In genomic region chr19:10508707-10509106, GRCh38 we compare ENCODE assay signal across 14 cellular contexts. TPM values are rescaled to one million over a fixed set of nuclear protein-coding genes. Genes with fewer than 3 reads are reported as not detected.
DNase-seq lines count a peak whose midpoint lies in the region; ATAC-seq and TF ChIP-seq lines count a peak whose summit lies in the region.
"Had no signal": no experiment of that assay in that cellular context is flagged by ENCODE, and none has a peak within 500 bp of the region (broad histone marks: within the 10 kb centered on the region; RNA-seq: fewer than 3 reads in every experiment).

No MANE protein-coding gene starts in this region.

- no peak overlapping the region for H3K4me3 Mint-ChIP-seq in activated CD4-positive, alpha-beta T cell treated with anti-CD3 and anti-CD28 coated beads, Interleukin-2, amount 10 ng/mL, durations not matched to agents 24 days and 14 days
- H3K4me3 Mint-ChIP-seq in activated T-cell treated with anti-CD3 and anti-CD28 coated beads, Interleukin-2, amount 50 U/mL, for 4 hours, result no peak overlapping the region
- H3K4me3 Mint-ChIP-seq: naive B cell had no signal

- H2BK5ac ChIP-seq in IMR-90 (ENCODE audit: low read depth, low read length, poor library complexity, severe bottlenecking), result no peak overlapping the region

- H4K5ac ChIP-seq in IMR-90 (ENCODE audit: low read depth, low read length), result no peak overlapping the region

- H2AK9ac ChIP-seq in IMR-90 (replicated peaks; ENCODE audit: low read depth, low read length, poor library complexity), result no peak overlapping the region

- DNase-seq in activated CD4-positive, alpha-beta T cell treated with anti-CD3 and anti-CD28 coated beads, Interleukin-2, amount 10 ng/mL, durations not matched to agents 24 days and 14 days, result peak; percentile 74
- no peak for DNase-seq in activated CD4-positive, alpha-beta T cell treated with anti-CD3 and anti-CD28 coated beads for 4 hours
- DNase-seq in IMR-90 (peak; percentile 28), glomerular visceral epithelial cell (ENCODE audit: extremely low spot score) (peak; percentile 25), NCI-H524 (lab: John Stamatoyannopoulos, UW) (no peak), NCI-H1092 treated with DMSO at 0.1 percent for 48 hours (lab: John Stamatoyannopoulos, UW) (no peak)
- no peak for DNase-seq in activated T-cell treated with anti-CD3 and anti-CD28 coated beads, Interleukin-2, amount 50 U/mL, for 4 hours
- DNase-seq: GF-D8, left ventricle myocardium superior, naive B cell, retina, SHP77, T-helper 9 cell had no signal

- no peak overlapping the region for H3K14ac ChIP-seq in IMR-90 (replicated peaks; ENCODE audit: low read depth, low read length)

- no peak overlapping the region for H3K4ac ChIP-seq in IMR-90 (ENCODE audit: low read depth, low read length)

- H3K4me1 ChIP-seq in IMR-90 (ENCODE audit: control insufficient read depth, insufficient read depth, low read length), result no peaks in the 10 kb centered on the region; the same call in 1 of the 2 replicates

- H2BK15ac ChIP-seq in IMR-90 (ENCODE audit: low read depth, low read length), result no peak overlapping the region

- H2AK5ac ChIP-seq in IMR-90 (ENCODE audit: low read depth, low read length), result no peak overlapping the region

- H3K9me3 Mint-ChIP-seq in activated CD4-positive, alpha-beta T cell treated with anti-CD3 and anti-CD28 coated beads, Interleukin-2, amount 10 ng/mL, durations not matched to agents 24 days and 14 days, result no peaks in the 10 kb centered on the region
- H3K9me3 Mint-ChIP-seq in activated T-cell treated with anti-CD3 and anti-CD28 coated beads, Interleukin-2, amount 50 U/mL, for 4 hours, result no peaks in the 10 kb centered on the region
- H3K9me3 Mint-ChIP-seq: naive B cell had no signal

- no peak overlapping the region for H3K56ac ChIP-seq in IMR-90 (ENCODE audit: extremely low read depth, insufficient read depth, low read length)

- H3K9me1 ChIP-seq in IMR-90 (ENCODE audit: insufficient read depth, low read length), result 0 out of 2 replicates have a peak, but pooled peaks cover 3% of the 10 kb centered on the region

- TF ChIP-seq CTCF in IMR-90 (conservative IDR thresholded peaks at IDR 0.05; ENCODE audit: low read depth, low read length), result no peak

- intact Hi-C loops in activated CD4-positive, alpha-beta T cell treated with anti-CD3 and anti-CD28 coated beads, Interleukin-2, amount 10 ng/mL, durations not matched to agents 24 days and 14 days (cut with micrococcal nuclease), result loop anchor here (5.0 kb wide), 2 partner anchors 59 to 189 kb away; partner anchors contain the start of genes CDKN2D and KRI1
- intact Hi-C loops in IMR-90 (cut with micrococcal nuclease), result no loop called here

- H3K4me1 Mint-ChIP-seq in activated CD4-positive, alpha-beta T cell treated with anti-CD3 and anti-CD28 coated beads, Interleukin-2, amount 10 ng/mL, durations not matched to agents 24 days and 14 days, result peaks cover 20% of the 10 kb centered on the region
- H3K4me1 Mint-ChIP-seq in activated T-cell treated with anti-CD3 and anti-CD28 coated beads, Interleukin-2, amount 50 U/mL, for 4 hours (ENCODE audit: low read depth), result peaks cover 23% of the 10 kb centered on the region

- no peak overlapping the region for H3K23ac ChIP-seq in IMR-90 (ENCODE audit: low read depth, low read length)

- no peak overlapping the region for H2BK120ac ChIP-seq in IMR-90 (ENCODE audit: low read depth, low read length)

- POLR2A ChIA-PET in IMR-90 (lab: Charles Lee; ENCODE audit: unreplicated experiment), result interaction anchor here (0.6 kb wide), 1 partner anchor 10 kb away, joined by 3 read pairs; no protein-coding TSS in a partner anchor

- peaks cover 11% of the 10 kb centered on the region for H3K27me3 ChIP-seq in IMR-90 (ENCODE audit: control insufficient read depth, insufficient read depth, low read length)

- TF ChIP-seq RAD21 in IMR-90 (IDR thresholded peaks at IDR 0.05; ENCODE audit: low read length), result no peak

- no peaks in the 10 kb centered on the region for H3K9me3 ChIP-seq in IMR-90 (ENCODE audit: control insufficient read depth, insufficient read depth, low read length)

- dilution Hi-C loops in IMR-90 (cut with HindIII; ENCODE audit: low sequenced_read_pairs, unreplicated experiment), result no loop called here

- WGBS in IMR-90 (ENCODE audit: extremely low coverage in 2 of 2, insufficient read length in 1 of 2), 2 experiments, result 57% methylated on average over 1 of the region's 3 CpGs; no CpG with 5 or more reads in 1 of the 2 experiments

- H3K4me3 ChIP-seq in IMR-90 (ENCODE audit: insufficient read depth, low read depth, low read length), result no peak overlapping the region

- no peak for ATAC-seq in IMR-90 (ENCODE audit: low read depth)
- ATAC-seq in activated T-cell treated with anti-CD3 and anti-CD28 coated beads, Interleukin-2, amount 50 U/mL, for 4 hours, result peak; percentile 65 to 79
- ATAC-seq in GM21381 (IDR thresholded peaks at IDR 0.05; ENCODE audit: unreplicated experiment), result no peak
- ATAC-seq: left ventricle myocardium superior had no signal

- H4K8ac ChIP-seq in IMR-90 (ENCODE audit: low read depth in 2 of 2, low read length in 2 of 2), result no peak overlapping the region

- CTCF ChIA-PET in IMR-90 (lab: Yijun Ruan, JAX), result interaction anchor here (0.6 kb wide), 1 partner anchor 17 kb away, joined by 3 read pairs; no protein-coding TSS in a partner anchor

- H3K18ac ChIP-seq in IMR-90 (ENCODE audit: low read depth, low read length), result no peak overlapping the region

- no peaks in the 10 kb centered on the region for H3K36me3 Mint-ChIP-seq in activated CD4-positive, alpha-beta T cell treated with anti-CD3 and anti-CD28 coated beads, Interleukin-2, amount 10 ng/mL, durations not matched to agents 24 days and 14 days (ENCODE audit: low read depth)
- H3K36me3 Mint-ChIP-seq in activated T-cell treated with anti-CD3 and anti-CD28 coated beads, Interleukin-2, amount 50 U/mL, for 4 hours (ENCODE audit: insufficient read depth), result no peaks in the 10 kb centered on the region
- H3K36me3 Mint-ChIP-seq: naive B cell had no signal

- peaks cover 15% of the 10 kb centered on the region for H3K27me3 Mint-ChIP-seq in activated CD4-positive, alpha-beta T cell treated with anti-CD3 and anti-CD28 coated beads, Interleukin-2, amount 10 ng/mL, durations not matched to agents 24 days and 14 days
- peaks cover 10% of the 10 kb centered on the region for H3K27me3 Mint-ChIP-seq in activated T-cell treated with anti-CD3 and anti-CD28 coated beads, Interleukin-2, amount 50 U/mL, for 4 hours (ENCODE audit: low read depth)

- no peak overlapping the region for H3K9ac ChIP-seq in IMR-90 (ENCODE audit: low read depth, low read length)

- no peak overlapping the region for H2AFZ ChIP-seq in IMR-90 (replicated peaks; ENCODE audit: low read length, poor library complexity)

- no peak overlapping the region for H3K27ac ChIP-seq in IMR-90 (ENCODE audit: insufficient read depth, low read length)

- peak overlapping the region; percentile 45 for H3K27ac Mint-ChIP-seq in activated CD4-positive, alpha-beta T cell treated with anti-CD3 and anti-CD28 coated beads, Interleukin-2, amount 10 ng/mL, durations not matched to agents 24 days and 14 days
- H3K27ac Mint-ChIP-seq: naive B cell had no signal

- H2BK20ac ChIP-seq in IMR-90 (ENCODE audit: low read depth, low read length), result no peak overlapping the region

- H3K4me2 ChIP-seq in IMR-90 (ENCODE audit: low read depth, low read length), result no peak overlapping the region

- no peaks in the 10 kb centered on the region; a peak in 1 of 4 replicates for H3K79me1 ChIP-seq in IMR-90 (ENCODE audit: low read depth in 1 of 2, low read length in 2 of 2)

- no peaks in the 10 kb centered on the region for H4K20me1 ChIP-seq in IMR-90 (ENCODE audit: insufficient read depth, low read length)

- TF ChIP-seq POLR2A in IMR-90 (IDR thresholded peaks at IDR 0.05; ENCODE audit: low read depth, low read length), result no peak

- H3K36me3 ChIP-seq in IMR-90 (ENCODE audit: control insufficient read depth, insufficient read depth, low read length), result no peaks in the 10 kb centered on the region

- H4K91ac ChIP-seq in IMR-90 (ENCODE audit: insufficient read depth, low read depth, low read length), result no peak overlapping the region

- in situ Hi-C loops in IMR-90 (cut with MboI; ENCODE audit: low sequenced_read_pairs), result no loop called here

- no TSS peak for BruUV-seq in IMR-90 (replicated peaks; lab: Mats Ljungman, UMichigan)

RNA-seq across cellular contexts. Expression of gene KEAP1, which starts 5.6 kb away (rescaled TPM):
- total RNA-seq in activated CD4-positive, alpha-beta T cell treated with anti-CD3 and anti-CD28 coated beads, Interleukin-2, amount 10 ng/mL, durations not matched to agents 24 days and 14 days, result 81.0 and 82.1 TPM in 2 replicates
- total RNA-seq in IMR-90 (2012; rRNA removed), result 68.0 and 81.6 TPM in 2 replicates
- 63.4 and 64.2 TPM in 2 replicates for polyA plus RNA-seq in IMR-90 (2012; rRNA removed)
- 43.8 and 70.9 TPM in 2 replicates for polyA plus RNA-seq in IMR-90 (2012; cell fraction: cytosol; rRNA removed)
- polyA plus RNA-seq in IMR-90 (2012; cell fraction: nucleus; rRNA removed; ENCODE audit: low replicate concordance), result 41.2 and 114 TPM in 2 replicates
- total RNA-seq in activated T-cell treated with anti-CD3 and anti-CD28 coated beads, Interleukin-2, amount 50 U/mL, for 4 hours, result 10 to 100 TPM; 89.9 to 98.7 (median 92.9) TPM

RNA-seq across cellular contexts. Expression of gene S1PR5, which starts 8.5 kb away (rescaled TPM):
- not detected in 2 replicates for total RNA-seq in activated CD4-positive, alpha-beta T cell treated with anti-CD3 and anti-CD28 coated beads, Interleukin-2, amount 10 ng/mL, durations not matched to agents 24 days and 14 days
- total RNA-seq in IMR-90 (2012; rRNA removed), result 0.36 and 0.56 TPM in 2 replicates
- polyA plus RNA-seq in IMR-90 (2012; rRNA removed), result 0.55 and 0.59 TPM in 2 replicates
- polyA plus RNA-seq in IMR-90 (2012; cell fraction: cytosol; rRNA removed), result 0.31 and 0.86 TPM in 2 replicates
- polyA plus RNA-seq in IMR-90 (2012; cell fraction: nucleus; rRNA removed; ENCODE audit: low replicate concordance), result 0.10 and 0.45 TPM in 2 replicates
- under 1 TPM; 0.15 to 0.27 (median 0.24) TPM for total RNA-seq in activated T-cell treated with anti-CD3 and anti-CD28 coated beads, Interleukin-2, amount 50 U/mL, for 4 hours
- total RNA-seq: left ventricle myocardium superior had no signal

RNA-seq across cellular contexts. Expression of gene ATG4D, which starts 35.0 kb away (rescaled TPM):
- total RNA-seq in activated CD4-positive, alpha-beta T cell treated with anti-CD3 and anti-CD28 coated beads, Interleukin-2, amount 10 ng/mL, durations not matched to agents 24 days and 14 days, result 36.7 and 40.8 TPM in 2 replicates
- 8.2 and 9.2 TPM in 2 replicates for total RNA-seq in IMR-90 (2012; rRNA removed)
- polyA plus RNA-seq in IMR-90 (2012; rRNA removed), result 21.8 and 22.0 TPM in 2 replicates
- polyA plus RNA-seq in IMR-90 (2012; cell fraction: cytosol; rRNA removed), result 14.2 and 23.7 TPM in 2 replicates
- 67.7 and 136 TPM in 2 replicates for polyA plus RNA-seq in IMR-90 (2012; cell fraction: nucleus; rRNA removed; ENCODE audit: low replicate concordance)
- 10 to 100 TPM; 36.3 to 47.1 (median 39.9) TPM for total RNA-seq in activated T-cell treated with anti-CD3 and anti-CD28 coated beads, Interleukin-2, amount 50 U/mL, for 4 hours

RNA-seq across cellular contexts. Expression of gene KRI1, which starts 57.1 kb away (rescaled TPM):
- 84.0 and 90.6 TPM in 2 replicates for total RNA-seq in activated CD4-positive, alpha-beta T cell treated with anti-CD3 and anti-CD28 coated beads, Interleukin-2, amount 10 ng/mL, durations not matched to agents 24 days and 14 days
- 5.7 and 7.8 TPM in 2 replicates for total RNA-seq in IMR-90 (2012; rRNA removed)
- polyA plus RNA-seq in IMR-90 (2012; rRNA removed), result 12.9 and 13.3 TPM in 2 replicates
- 7.1 and 11.1 TPM in 2 replicates for polyA plus RNA-seq in IMR-90 (2012; cell fraction: cytosol; rRNA removed)
- 50.6 and 58.6 TPM in 2 replicates for polyA plus RNA-seq in IMR-90 (2012; cell fraction: nucleus; rRNA removed; ENCODE audit: low replicate concordance)
- 10 to 100 TPM; 74.2 to 95.4 (median 87.4) TPM for total RNA-seq in activated T-cell treated with anti-CD3 and anti-CD28 coated beads, Interleukin-2, amount 50 U/mL, for 4 hours

Comparison
In these comparisons a context has a peak if more than half of its experiments do, and no peak if none do; other contexts are left out.
1. DNase-seq: peak in activated CD4-positive, alpha-beta T cell treated with anti-CD3 and anti-CD28 coated beads, Interleukin-2, amount 10 ng/mL, durations not matched to agents 24 days and 14 days (single experiment), IMR-90 (single experiment) and glomerular visceral epithelial cell (single experiment); none in activated CD4-positive, alpha-beta T cell treated with anti-CD3 and anti-CD28 coated beads for 4 hours (0 of 2), activated T-cell treated with anti-CD3 and anti-CD28 coated beads, Interleukin-2, amount 50 U/mL, for 4 hours (single experiment), NCI-H524 (0 of 2) and NCI-H1092 treated with DMSO at 0.1 percent for 48 hours (single experiment).
2. ATAC-seq: peak in activated T-cell treated with anti-CD3 and anti-CD28 coated beads, Interleukin-2, amount 50 U/mL, for 4 hours (2 of 2); none in IMR-90 (single experiment) and GM21381 (single experiment).